Comparison of ENCODE assay signal across 1 cellular context in the genomic region with DNA sequence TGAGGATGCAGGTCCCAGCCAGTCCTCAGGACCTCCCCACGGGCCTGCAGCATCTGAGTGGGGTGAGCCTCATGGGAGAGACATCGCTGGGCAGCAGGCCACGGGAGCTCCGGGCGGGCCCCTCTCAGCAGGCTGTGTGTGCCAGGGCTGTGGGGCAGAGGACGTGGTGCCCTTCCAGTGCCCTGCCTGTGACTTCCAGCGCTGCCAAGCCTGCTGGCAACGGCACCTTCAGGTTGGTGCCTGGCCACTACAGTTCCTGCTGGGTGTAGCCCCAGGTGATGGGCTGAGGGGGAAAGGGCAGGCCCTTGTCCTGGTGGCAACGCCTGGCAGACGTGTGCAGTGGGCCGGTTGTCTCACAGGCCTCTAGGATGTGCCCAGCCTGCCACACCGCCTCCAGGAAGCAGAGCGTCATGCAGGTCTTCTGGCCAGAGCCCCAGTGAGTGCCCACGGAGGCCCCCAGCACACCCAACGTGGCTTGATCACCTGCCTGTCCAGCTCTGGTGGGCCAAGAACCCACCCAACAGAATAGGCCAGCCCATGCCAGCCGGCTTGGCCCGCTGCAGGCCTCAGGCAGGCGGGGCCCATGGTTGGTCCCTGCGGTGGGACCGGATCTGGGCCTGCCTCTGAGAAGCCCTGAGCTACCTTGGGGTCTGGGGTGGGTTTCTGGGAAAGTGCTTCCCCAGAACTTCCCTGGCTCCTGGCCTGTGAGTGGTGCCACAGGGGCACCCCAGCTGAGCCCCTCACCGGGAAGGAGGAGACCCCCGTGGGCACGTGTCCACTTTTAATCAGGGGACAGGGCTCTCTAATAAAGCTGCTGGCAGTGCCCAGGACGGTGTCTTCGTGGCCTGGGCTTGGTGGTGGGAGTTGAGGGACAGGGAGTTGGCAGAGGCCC.
TF ChIP-seq lines count a peak whose summit lies in the region.

No MANE protein-coding gene starts in this region.

TF ChIP-seq in HEK293T, 16 proteins besides CTCF, POLR2A, EP300 and RAD21 (continued from another document):
- TF ChIP-seq PKNOX1 (IDR thresholded peaks at IDR 0.05) (no peak), CTBP1 (IDR thresholded peaks at IDR 0.05; ENCODE audit: borderline replicate concordance) (no peak), ZNF384 (IDR thresholded peaks at IDR 0.05) (no peak), L3MBTL2 (conservative IDR thresholded peaks at IDR 0.05) (no peak), FOXK2 (IDR thresholded peaks at IDR 0.05) (no peak), ELF4 (IDR thresholded peaks at IDR 0.05) (no peak), ARNT (IDR thresholded peaks at IDR 0.05) (no peak), FOXA1 (IDR thresholded peaks at IDR 0.05) (no peak), SUZ12 (IDR thresholded peaks at IDR 0.05) (no peak), FOXM1 (IDR thresholded peaks at IDR 0.05; ENCODE audit: borderline replicate concordance) (no peak), NFRKB (IDR thresholded peaks at IDR 0.05) (no peak)
